9 cellular contexts compared by ENCODE assay signal in genomic region chr5:179794575-179794974, GRCh38. TPM values are rescaled to one million over a fixed set of nuclear protein-coding genes. Genes with fewer than 3 reads are reported as not detected.
DNase-seq lines count a peak whose midpoint lies in the region; ATAC-seq and TF ChIP-seq lines count a peak whose summit lies in the region.
"Had no signal": no experiment of that assay in that cellular context is flagged by ENCODE, and none has a peak within 500 bp of the region (broad histone marks: within the 10 kb centered on the region; RNA-seq: fewer than 3 reads in every experiment).

No MANE protein-coding gene starts in this region.

- H3K9ac ChIP-seq in iPS-18a (ENCODE audit: low read length) = no peak overlapping the region

- TF ChIP-seq CTCF in activated CD8-positive, alpha-beta T cell treated with anti-CD3 and anti-CD28 coated beads for 36 hours (IDR thresholded peaks at IDR 0.05) = no peak

- H3K4me1 Mint-ChIP-seq in activated CD4-positive, alpha-beta T cell treated with anti-CD3 and anti-CD28 coated beads for 36 hours = peaks cover 25% of the 10 kb centered on the region
- H3K4me1 Mint-ChIP-seq in activated CD8-positive, alpha-beta T cell treated with anti-CD3 and anti-CD28 coated beads for 36 hours (ENCODE audit: low read depth) = peaks cover 26% of the 10 kb centered on the region
- H3K4me1 Mint-ChIP-seq in stimulated activated naive CD8-positive, alpha-beta T cell treated with anti-CD3 and anti-CD28 coated beads, Interleukin-15, amount 100 ng/mL, for 72 hours = peaks cover 46% of the 10 kb centered on the region

- no peaks in the 10 kb centered on the region for H3K27me3 ChIP-seq in iPS-18a (ENCODE audit: control insufficient read depth, insufficient read depth, low read length)

- no peaks in the 10 kb centered on the region for H3K27me3 Mint-ChIP-seq in activated CD4-positive, alpha-beta T cell treated with anti-CD3 and anti-CD28 coated beads for 36 hours
- no peaks in the 10 kb centered on the region for H3K27me3 Mint-ChIP-seq in activated CD8-positive, alpha-beta T cell treated with anti-CD3 and anti-CD28 coated beads for 36 hours
- no peaks in the 10 kb centered on the region for H3K27me3 Mint-ChIP-seq in stimulated activated naive CD8-positive, alpha-beta T cell treated with anti-CD3 and anti-CD28 coated beads, Interleukin-15, amount 100 ng/mL, for 72 hours

- no peak overlapping the region for H3K27ac ChIP-seq in iPS-18a (ENCODE audit: low read length)

- H3K9me3 Mint-ChIP-seq in activated CD4-positive, alpha-beta T cell treated with anti-CD3 and anti-CD28 coated beads for 36 hours (ENCODE audit: low read depth) = no peaks in the 10 kb centered on the region
- H3K9me3 Mint-ChIP-seq in activated CD8-positive, alpha-beta T cell treated with anti-CD3 and anti-CD28 coated beads for 36 hours = no peaks in the 10 kb centered on the region
- H3K9me3 Mint-ChIP-seq in stimulated activated naive CD8-positive, alpha-beta T cell treated with anti-CD3 and anti-CD28 coated beads, Interleukin-15, amount 100 ng/mL, for 72 hours = no peaks in the 10 kb centered on the region

- H3K36me3 ChIP-seq in iPS-18a (ENCODE audit: control insufficient read depth, low read depth, low read length) = peaks cover 5% of the 10 kb centered on the region

- H3K27ac Mint-ChIP-seq in activated CD4-positive, alpha-beta T cell treated with anti-CD3 and anti-CD28 coated beads for 36 hours = no peak overlapping the region
- H3K27ac Mint-ChIP-seq in activated CD8-positive, alpha-beta T cell treated with anti-CD3 and anti-CD28 coated beads for 36 hours = no peak overlapping the region
- peak overlapping the region in 1 of 2 donors; percentile 67 for H3K27ac Mint-ChIP-seq in stimulated activated naive CD8-positive, alpha-beta T cell treated with anti-CD3 and anti-CD28 coated beads, Interleukin-15, amount 100 ng/mL, for 72 hours

- CTCF ChIA-PET in activated CD4-positive, alpha-beta T cell treated with anti-CD3 and anti-CD28 coated beads for 36 hours (lab: Charles Lee) = interaction anchor here (0.6 to 1.6 kb wide), 3 partner anchors 9 to 296 kb away, joined by 3 to 5 read pairs (median 5); partner anchors contain the start of gene MAML1
- CTCF ChIA-PET in activated CD8-positive, alpha-beta T cell treated with anti-CD3 and anti-CD28 coated beads for 36 hours (lab: Charles Lee) = interaction anchor here (1.2 to 3.1 kb wide), 4 partner anchors 8 to 57 kb away, joined by 3 to 16 read pairs (median 5); no protein-coding TSS in a partner anchor

- no peaks in the 10 kb centered on the region for H3K9me3 ChIP-seq in iPS-18a (ENCODE audit: control insufficient read depth, low read depth, low read length)
- H3K9me3 ChIP-seq: A549 had no signal

- intact Hi-C loops in activated CD4-positive, alpha-beta T cell treated with anti-CD3 and anti-CD28 coated beads for 36 hours (cut with DNase I, micrococcal nuclease) = no loop called here
- intact Hi-C loops in activated CD8-positive, alpha-beta T cell treated with anti-CD3 and anti-CD28 coated beads for 36 hours (cut with micrococcal nuclease) = no loop called here

- POLR2A ChIA-PET in activated CD4-positive, alpha-beta T cell treated with anti-CD3 and anti-CD28 coated beads for 36 hours (lab: Charles Lee) = no interaction called here
- POLR2A ChIA-PET in activated CD8-positive, alpha-beta T cell treated with anti-CD3 and anti-CD28 coated beads for 36 hours (lab: Charles Lee) = interaction anchor here (0.9 to 1.5 kb wide), 5 partner anchors 17 to 114 kb away, joined by 3 to 4 read pairs (median 3); no protein-coding TSS in a partner anchor

- no peaks in the 10 kb centered on the region for H3K4me1 ChIP-seq in iPS-18a (ENCODE audit: control insufficient read depth, low read depth, low read length)

- DNase-seq in activated CD4-positive, alpha-beta T cell treated with anti-CD3 and anti-CD28 coated beads for 36 hours = no peak
- DNase-seq in activated CD4-positive, alpha-beta T cell treated with anti-CD3 and anti-CD28 coated beads for 4 hours = no peak
- DNase-seq in activated CD8-positive, alpha-beta T cell treated with anti-CD3 and anti-CD28 coated beads for 36 hours = no peak
- DNase-seq in stimulated activated naive CD8-positive, alpha-beta T cell treated with anti-CD3 and anti-CD28 coated beads, Interleukin-15, amount 100 ng/mL, for 72 hours = no peak
- DNase-seq in DMS153 treated with DMSO at 0.1 percent for 48 hours (lab: John Stamatoyannopoulos, UW; ENCODE audit: unreplicated experiment) = no peak
- DNase-seq in NCI-H2196 (lab: John Stamatoyannopoulos, UW; ENCODE audit: unreplicated experiment) = no peak
- no peak for DNase-seq in NCI-H446 (lab: John Stamatoyannopoulos, UW)

- H3K36me3 Mint-ChIP-seq in activated CD4-positive, alpha-beta T cell treated with anti-CD3 and anti-CD28 coated beads for 36 hours (ENCODE audit: low read depth) = peaks cover 14% of the 10 kb centered on the region
- peaks cover 6% of the 10 kb centered on the region for H3K36me3 Mint-ChIP-seq in activated CD8-positive, alpha-beta T cell treated with anti-CD3 and anti-CD28 coated beads for 36 hours (ENCODE audit: low read depth)

- H3K4me3 Mint-ChIP-seq in activated CD4-positive, alpha-beta T cell treated with anti-CD3 and anti-CD28 coated beads for 36 hours = peak overlapping the region; percentile 55
- H3K4me3 Mint-ChIP-seq in activated CD8-positive, alpha-beta T cell treated with anti-CD3 and anti-CD28 coated beads for 36 hours = peak overlapping the region; percentile 55
- H3K4me3 Mint-ChIP-seq in stimulated activated naive CD8-positive, alpha-beta T cell treated with anti-CD3 and anti-CD28 coated beads, Interleukin-15, amount 100 ng/mL, for 72 hours = peak overlapping the region; percentile 15 to 71

- peak overlapping the region; percentile 70 for H3K4me3 ChIP-seq in iPS-18a (ENCODE audit: low read length)

- ATAC-seq in activated CD4-positive, alpha-beta T cell treated with anti-CD3 and anti-CD28 coated beads for 36 hours = no peak
- no peak for ATAC-seq in activated CD8-positive, alpha-beta T cell treated with anti-CD3 and anti-CD28 coated beads for 36 hours
- ATAC-seq in stimulated activated naive CD8-positive, alpha-beta T cell treated with anti-CD3 and anti-CD28 coated beads, Interleukin-15, amount 100 ng/mL, for 72 hours = no peak

RNA-seq across cellular contexts. Expression of gene LTC4S, which starts 0.8 kb away (rescaled TPM):
- under 1 TPM; 0.39 to 0.42 TPM for total RNA-seq in activated CD4-positive, alpha-beta T cell treated with anti-CD3 and anti-CD28 coated beads for 36 hours
- total RNA-seq in activated CD8-positive, alpha-beta T cell treated with anti-CD3 and anti-CD28 coated beads for 36 hours = 1 to 10 TPM in 1 of 2 experiments, not detected in 1; 1.3 TPM

RNA-seq across cellular contexts. Expression of gene MGAT4B, which starts 12.1 kb away (rescaled TPM):
- 10 to 100 TPM; 52.4 to 62.8 TPM for total RNA-seq in activated CD4-positive, alpha-beta T cell treated with anti-CD3 and anti-CD28 coated beads for 36 hours
- 10 to 100 TPM; 62.8 to 65.9 TPM for total RNA-seq in activated CD8-positive, alpha-beta T cell treated with anti-CD3 and anti-CD28 coated beads for 36 hours

RNA-seq across cellular contexts. Expression of gene SQSTM1, which starts 26.1 kb away (rescaled TPM):
- 10 to 100 TPM; 70.6 to 87.6 TPM for total RNA-seq in activated CD4-positive, alpha-beta T cell treated with anti-CD3 and anti-CD28 coated beads for 36 hours
- 100 to 1,000 TPM; 105 to 123 TPM for total RNA-seq in activated CD8-positive, alpha-beta T cell treated with anti-CD3 and anti-CD28 coated beads for 36 hours
